ENCODE assay signal across 9 cellular contexts in the genomic region with DNA sequence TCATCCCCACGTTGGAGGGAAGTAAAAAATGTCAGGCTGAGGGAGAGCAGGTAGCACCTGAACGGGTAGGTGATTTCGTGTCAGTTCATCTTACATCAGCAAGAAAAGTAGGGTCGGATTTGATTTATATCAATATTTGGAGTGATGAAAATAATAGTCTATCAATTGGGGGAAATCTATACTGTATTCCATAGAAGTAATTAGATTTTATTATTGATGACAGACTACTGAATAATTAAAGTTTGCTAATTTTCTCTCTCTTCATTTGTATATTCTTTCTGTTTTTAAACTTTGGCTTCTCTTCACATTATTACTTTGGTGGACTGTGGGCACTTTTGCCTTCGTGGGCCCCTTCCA.
DNase-seq lines count a peak whose midpoint lies in the region; ATAC-seq and TF ChIP-seq lines count a peak whose summit lies in the region.
"Had no signal": no experiment of that assay in that cellular context is flagged by ENCODE, and none has a peak within 500 bp of the region (broad histone marks: within the 10 kb centered on the region; RNA-seq: fewer than 3 reads in every experiment).

No MANE protein-coding gene starts in this region.

- H3K27ac Mint-ChIP-seq in nephron progenitor cell: no peak overlapping the region

- H3K9me1 ChIP-seq in IMR-90 (ENCODE audit: insufficient read depth, low read length): no peaks in the 10 kb centered on the region

- no peak overlapping the region for H3K4me2 ChIP-seq in IMR-90 (ENCODE audit: low read depth, low read length)
- H3K4me2 ChIP-seq in mammary epithelial cell (ENCODE audit: insufficient read depth, low read depth, low read length): peak overlapping the region; percentile 77

- no peaks in the 10 kb centered on the region for H3K79me1 ChIP-seq in IMR-90 (ENCODE audit: low read depth in 1 of 2, low read length in 2 of 2)

- in situ Hi-C loops in IMR-90 (cut with MboI; ENCODE audit: low sequenced_read_pairs): no loop called here
- in situ Hi-C loops in mammary epithelial cell (cut with MboI; ENCODE audit: low sequenced_read_pairs in 2 of 2): no loop called here

- H2BK120ac ChIP-seq in IMR-90 (ENCODE audit: low read depth, low read length): no peak overlapping the region

- POLR2A ChIA-PET in IMR-90 (lab: Charles Lee; ENCODE audit: unreplicated experiment): no interaction called here

- H3K9me3 ChIP-seq in IMR-90 (ENCODE audit: control insufficient read depth, insufficient read depth, low read length) (no peaks in the 10 kb centered on the region), mammary epithelial cell (replicated peaks; ENCODE audit: insufficient read depth, low read length) (no peaks in the 10 kb centered on the region)

- no peak overlapping the region for H2AK9ac ChIP-seq in IMR-90 (replicated peaks; ENCODE audit: low read depth, low read length, poor library complexity)

- DNase-seq in IMR-90 (no peak), mammary epithelial cell (no peak), nephron progenitor cell (no peak), DMS153 treated with DMSO at 0.1 percent for 48 hours (lab: John Stamatoyannopoulos, UW; ENCODE audit: unreplicated experiment) (no peak), GF-D8 (lab: John Stamatoyannopoulos, UW) (no peak)
- DNase-seq in stimulated activated CD4-positive, alpha-beta T cell treated with anti-CD3 and anti-CD28 coated beads, Interleukin-4, amount 100 ng/mL, for 4 hours: no peak

- WGBS in IMR-90 (ENCODE audit: extremely low coverage in 2 of 2, insufficient read length in 1 of 2), 2 experiments: no CpG with 5 or more reads among the region's 5 CpGs
- 57% methylated on average over 5 of the region's 5 CpGs for whole genome bisulfite sequencing in mammary epithelial cell (ENCODE audit: low coverage, missing lambda C conversion rate)

- no peak overlapping the region for H3K14ac ChIP-seq in IMR-90 (replicated peaks; ENCODE audit: low read depth, low read length)

- H2BK15ac ChIP-seq in IMR-90 (ENCODE audit: low read depth, low read length): no peak overlapping the region

- H3K4me1 Mint-ChIP-seq in nephron progenitor cell: peaks cover 68% of the 10 kb centered on the region

- no peak for ATAC-seq in IMR-90 (ENCODE audit: low read depth)
- ATAC-seq in GM21423 (IDR thresholded peaks at IDR 0.05; ENCODE audit: unreplicated experiment): no peak

- CTCF ChIA-PET in IMR-90 (lab: Yijun Ruan, JAX) (interaction anchor here (0.7 to 1.2 kb wide), 4 partner anchors 9 to 81 kb away, joined by 3 to 5 read pairs (median 4); no protein-coding TSS in a partner anchor), mammary epithelial cell (lab: Charles Lee; ENCODE audit: low non-redundant PET) (no interaction called here)

- H4K20me1 ChIP-seq in IMR-90 (ENCODE audit: insufficient read depth, low read length) (no peaks in the 10 kb centered on the region), mammary epithelial cell (ENCODE audit: insufficient read depth, low read length) (no peaks in the 10 kb centered on the region)

- H4K8ac ChIP-seq in IMR-90 (ENCODE audit: low read depth in 2 of 2, low read length in 2 of 2): no peak overlapping the region

- H3K4ac ChIP-seq in IMR-90 (ENCODE audit: low read depth, low read length): no peak overlapping the region

- H3K4me1 ChIP-seq in IMR-90 (ENCODE audit: control insufficient read depth, insufficient read depth, low read length): no peaks in the 10 kb centered on the region
- H3K4me1 ChIP-seq in mammary epithelial cell (ENCODE audit: insufficient read depth, low read length): no peaks in the 10 kb centered on the region

- H3K18ac ChIP-seq in IMR-90 (ENCODE audit: low read depth, low read length): no peak overlapping the region

- TF ChIP-seq CTCF in C4-2B (conservative IDR thresholded peaks at IDR 0.05) (peak; percentile 45), IMR-90 (conservative IDR thresholded peaks at IDR 0.05; ENCODE audit: low read depth, low read length) (no peak), mammary epithelial cell (conservative IDR thresholded peaks at IDR 0.05 in 1 of 2, IDR thresholded peaks at IDR 0.05 in 1 of 2; ENCODE audit: extremely low read depth in 1 of 2, insufficient read depth in 1 of 2, low read depth in 1 of 2, low read length in 2 of 2) (no peak), nephron progenitor cell (IDR thresholded peaks at IDR 0.05) (no peak)

- H3K4me3 ChIP-seq in IMR-90 (ENCODE audit: insufficient read depth, low read depth, low read length) (no peak overlapping the region), mammary epithelial cell (replicated peaks in 1 of 3; ENCODE audit: insufficient read depth in 1 of 3, low read depth in 2 of 3, low read length in 3 of 3) (no peak overlapping the region)

- peak overlapping the region; percentile 16 for H2AFZ ChIP-seq in IMR-90 (replicated peaks; ENCODE audit: low read length, poor library complexity)
- peak overlapping the region; percentile 84 for H2AFZ ChIP-seq in mammary epithelial cell (ENCODE audit: low read depth, low read length)

- H4K5ac ChIP-seq in IMR-90 (ENCODE audit: low read depth, low read length): no peak overlapping the region

- no peak overlapping the region for H4K91ac ChIP-seq in IMR-90 (ENCODE audit: insufficient read depth, low read depth, low read length)

- TF ChIP-seq RAD21 in IMR-90 (IDR thresholded peaks at IDR 0.05; ENCODE audit: low read length): no peak

- no peaks in the 10 kb centered on the region for H3K9me3 Mint-ChIP-seq in nephron progenitor cell

- peaks cover 5% of the 10 kb centered on the region for H3K27me3 Mint-ChIP-seq in nephron progenitor cell (ENCODE audit: low read depth, poor library complexity)

- H3K27me3 ChIP-seq in IMR-90 (ENCODE audit: control insufficient read depth, insufficient read depth, low read length) (peaks cover 17% of the 10 kb centered on the region), mammary epithelial cell (ENCODE audit: insufficient read depth, low read length) (peaks cover 7% of the 10 kb centered on the region)
- H3K27me3 ChIP-seq: brain microvascular endothelial cell had no signal

- no peaks in the 10 kb centered on the region for H3K79me2 ChIP-seq in mammary epithelial cell (ENCODE audit: insufficient read depth, low read length)

- H3K23ac ChIP-seq in IMR-90 (ENCODE audit: low read depth, low read length): no peak overlapping the region

- BruUV-seq in IMR-90 (replicated peaks; lab: Mats Ljungman, UMichigan) (no TSS peak), mammary epithelial cell (replicated peaks; lab: Mats Ljungman, UMichigan) (no TSS peak)

- H3K4me3 Mint-ChIP-seq in nephron progenitor cell: peak overlapping the region; percentile 80

- H3K9ac ChIP-seq in IMR-90 (ENCODE audit: low read depth, low read length): no peak overlapping the region
- no peak overlapping the region for H3K9ac ChIP-seq in mammary epithelial cell (ENCODE audit: insufficient read depth, low read length)

- intact Hi-C loops in IMR-90 (cut with micrococcal nuclease) (loop anchor here (1.0 to 10.0 kb wide), 3 partner anchors 145 to 322 kb away; no protein-coding TSS in a partner anchor), mammary epithelial cell (cut with micrococcal nuclease) (no loop called here)

- H3K56ac ChIP-seq in IMR-90 (ENCODE audit: extremely low read depth, insufficient read depth, low read length): no peak overlapping the region

- no peak overlapping the region for H3K27ac ChIP-seq in C4-2B
- H3K27ac ChIP-seq in IMR-90 (ENCODE audit: insufficient read depth, low read length): no peak overlapping the region
- H3K27ac ChIP-seq in mammary epithelial cell (ENCODE audit: insufficient read depth, low read depth, low read length): no peak overlapping the region
- H3K27ac ChIP-seq: brain microvascular endothelial cell had no signal

- dilution Hi-C loops in IMR-90 (cut with HindIII; ENCODE audit: low sequenced_read_pairs, unreplicated experiment) (no loop called here), mammary epithelial cell (cut with HindIII; ENCODE audit: low sequenced_read_pairs) (no loop called here)

- no peaks in the 10 kb centered on the region for H3K36me3 Mint-ChIP-seq in nephron progenitor cell (ENCODE audit: low read depth)

- H2BK5ac ChIP-seq in IMR-90 (ENCODE audit: low read depth, low read length, poor library complexity, severe bottlenecking): no peak overlapping the region

- no peak overlapping the region for H2AK5ac ChIP-seq in IMR-90 (ENCODE audit: low read depth, low read length)

- no peak overlapping the region for H2BK20ac ChIP-seq in IMR-90 (ENCODE audit: low read depth, low read length)

- H3K36me3 ChIP-seq in IMR-90 (ENCODE audit: control insufficient read depth, insufficient read depth, low read length) (no peaks in the 10 kb centered on the region), mammary epithelial cell (ENCODE audit: insufficient read depth, low read length) (no peaks in the 10 kb centered on the region)
- H3K36me3 ChIP-seq: brain microvascular endothelial cell had no signal

- no peak for TF ChIP-seq POLR2A in IMR-90 (IDR thresholded peaks at IDR 0.05; ENCODE audit: low read depth, low read length)

TF ChIP-seq in IMR-90, 13 proteins besides CTCF, POLR2A, EP300 and RAD21 (continues in another document):
- TF ChIP-seq CEBPB (IDR thresholded peaks at IDR 0.05; ENCODE audit: low read depth, low read length) (no peak), BHLHE40 (IDR thresholded peaks at IDR 0.05; ENCODE audit: low read depth, low read length) (no peak), SMC3 (IDR thresholded peaks at IDR 0.05; ENCODE audit: low read depth, low read length) (no peak), RCOR1 (IDR thresholded peaks at IDR 0.05; ENCODE audit: insufficient replicate concordance, low read length) (no peak), MAZ (IDR thresholded peaks at IDR 0.05; ENCODE audit: borderline replicate concordance, low read depth, low read length) (no peak), RFX5 (IDR thresholded peaks at IDR 0.05; ENCODE audit: low read depth, low read length) (no peak)
- TF ChIP-seq, protein P1, sequence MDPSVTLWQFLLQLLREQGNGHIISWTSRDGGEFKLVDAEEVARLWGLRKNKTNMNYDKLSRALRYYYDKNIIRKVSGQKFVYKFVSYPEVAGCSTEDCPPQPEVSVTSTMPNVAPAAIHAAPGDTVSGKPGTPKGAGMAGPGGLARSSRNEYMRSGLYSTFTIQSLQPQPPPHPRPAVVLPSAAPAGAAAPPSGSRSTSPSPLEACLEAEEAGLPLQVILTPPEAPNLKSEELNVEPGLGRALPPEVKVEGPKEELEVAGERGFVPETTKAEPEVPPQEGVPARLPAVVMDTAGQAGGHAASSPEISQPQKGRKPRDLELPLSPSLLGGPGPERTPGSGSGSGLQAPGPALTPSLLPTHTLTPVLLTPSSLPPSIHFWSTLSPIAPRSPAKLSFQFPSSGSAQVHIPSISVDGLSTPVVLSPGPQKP (IDR thresholded peaks at IDR 0.05; ENCODE audit: borderline replicate concordance, low read depth, low read length): no peak
- TF ChIP-seq, protein P2, sequence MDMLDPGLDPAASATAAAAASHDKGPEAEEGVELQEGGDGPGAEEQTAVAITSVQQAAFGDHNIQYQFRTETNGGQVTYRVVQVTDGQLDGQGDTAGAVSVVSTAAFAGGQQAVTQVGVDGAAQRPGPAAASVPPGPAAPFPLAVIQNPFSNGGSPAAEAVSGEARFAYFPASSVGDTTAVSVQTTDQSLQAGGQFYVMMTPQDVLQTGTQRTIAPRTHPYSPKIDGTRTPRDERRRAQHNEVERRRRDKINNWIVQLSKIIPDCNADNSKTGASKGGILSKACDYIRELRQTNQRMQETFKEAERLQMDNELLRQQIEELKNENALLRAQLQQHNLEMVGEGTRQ (IDR thresholded peaks at IDR 0.05; ENCODE audit: low read depth, low read length): no peak
